ENCODE assay signal across 15 cellular contexts in genomic region chr20:58161192-58161591, GRCh38.
A peak's percentile ranks its signal among the peaks of the same experiment; 100 is the strongest.
DNase-seq lines count a peak whose midpoint lies in the region; ATAC-seq and TF ChIP-seq lines count a peak whose summit lies in the region.
"Had no signal": no experiment of that assay in that cellular context is flagged by ENCODE, and none has a peak within 500 bp of the region (broad histone marks: within the 10 kb centered on the region; RNA-seq: fewer than 3 reads in every experiment).

No MANE protein-coding gene starts in this region.

- peaks cover 13% of the 10 kb centered on the region for H3K4me1 Mint-ChIP-seq in glutamatergic neuron (ENCODE audit: low read depth, unreplicated experiment)
- H3K4me1 Mint-ChIP-seq: CD8-positive, alpha-beta memory T cell had no signal

- intact Hi-C loops in esophagus muscularis mucosa (cut with DNase I) (no loop called here), lower lobe of right lung (cut with DNase I) (no loop called here)

- CTCF ChIA-PET in GM10248 (lab: Yijun Ruan, JAX): no interaction called here

- H3K4me3 Mint-ChIP-seq in glutamatergic neuron (ENCODE audit: unreplicated experiment): no peak overlapping the region
- H3K4me3 Mint-ChIP-seq: CD8-positive, alpha-beta memory T cell had no signal

- H3K36me3 Mint-ChIP-seq in glutamatergic neuron (ENCODE audit: unreplicated experiment): peaks cover 5% of the 10 kb centered on the region
- H3K36me3 Mint-ChIP-seq: CD8-positive, alpha-beta memory T cell had no signal

- TF ChIP-seq POLR2A in esophagus muscularis mucosa (IDR thresholded peaks at IDR 0.05; ENCODE audit: low read depth) (no peak), tibial nerve (IDR thresholded peaks at IDR 0.05) (no peak)

- no peak for ATAC-seq in lower lobe of right lung

- peaks cover 2% of the 10 kb centered on the region for H3K27me3 Mint-ChIP-seq in glutamatergic neuron (ENCODE audit: unreplicated experiment)

- H3K4me1 ChIP-seq in esophagus muscularis mucosa (peaks cover 0 to 5% (median 0%) of the 10 kb centered on the region in 4 donors), lower lobe of right lung (no peaks in the 10 kb centered on the region), tibial nerve (peaks cover 0 to 17% (median 0%) of the 10 kb centered on the region in 4 donors)

- POLR2A ChIA-PET in GM10248 (lab: Yijun Ruan, JAX): no interaction called here

- H3K27ac ChIP-seq in esophagus muscularis mucosa (replicated peaks in 1 of 4): peak overlapping the region; percentile 40 to 74 (median 55)
- H3K27ac ChIP-seq in lower lobe of right lung: peak overlapping the region; percentile 55
- peak overlapping the region; percentile 51 to 86 (median 78) for H3K27ac ChIP-seq in tibial nerve
- H3K27ac ChIP-seq: BLaER1 had no signal

- H3K9me3 Mint-ChIP-seq in glutamatergic neuron (ENCODE audit: unreplicated experiment): peaks cover 2% of the 10 kb centered on the region
- H3K9me3 Mint-ChIP-seq: CD8-positive, alpha-beta memory T cell had no signal

- H3K27me3 ChIP-seq in esophagus muscularis mucosa: no peaks in the 10 kb centered on the region
- H3K27me3 ChIP-seq in lower lobe of right lung (ENCODE audit: low read depth): no peaks in the 10 kb centered on the region
- no peaks in the 10 kb centered on the region for H3K27me3 ChIP-seq in tibial nerve
- H3K27me3 ChIP-seq: BLaER1 had no signal

- TF ChIP-seq EP300 in esophagus muscularis mucosa (IDR thresholded peaks at IDR 0.05) (no peak), tibial nerve (IDR thresholded peaks at IDR 0.05) (no peak)

- H3K9me3 ChIP-seq in esophagus muscularis mucosa: no peaks in the 10 kb centered on the region
- no peaks in the 10 kb centered on the region for H3K9me3 ChIP-seq in lower lobe of right lung
- no peaks in the 10 kb centered on the region for H3K9me3 ChIP-seq in tibial nerve
- H3K9me3 ChIP-seq: BLaER1 had no signal

- no peak overlapping the region for H3K4me3 ChIP-seq in esophagus muscularis mucosa
- H3K4me3 ChIP-seq in lower lobe of right lung: no peak overlapping the region
- no peak overlapping the region for H3K4me3 ChIP-seq in tibial nerve
- H3K4me3 ChIP-seq: BLaER1 had no signal

- no peak overlapping the region for H3K27ac Mint-ChIP-seq in glutamatergic neuron (ENCODE audit: unreplicated experiment)
- H3K27ac Mint-ChIP-seq: CD8-positive, alpha-beta memory T cell had no signal

- H3K36me3 ChIP-seq in esophagus muscularis mucosa (no peaks in the 10 kb centered on the region), lower lobe of right lung (no peaks in the 10 kb centered on the region), tibial nerve (no peaks in the 10 kb centered on the region)
- H3K36me3 ChIP-seq: BLaER1 had no signal

- DNase-seq in GM03348 (ENCODE audit: low spot score): peak; percentile 34
- no peak for DNase-seq in esophagus muscularis mucosa (ENCODE audit: extremely low spot score)
- no peak for DNase-seq in lower lobe of right lung
- no peak for DNase-seq in tibial nerve (ENCODE audit: low spot score in 2 of 2)
- no peak for DNase-seq in DMS 273 treated with DMSO at 0.1 percent for 48 hours (lab: John Stamatoyannopoulos, UW)
- no peak for DNase-seq in glutamatergic neuron
- no peak for DNase-seq in GM10248 (ENCODE audit: extremely low spot score)
- no peak for DNase-seq in nucleus accumbens (lab: John Stamatoyannopoulos, UW)
- DNase-seq: AML-193; CD8-positive, alpha-beta memory T cell; DMS79; HCEC 1CT; IMR-90; KBM-7 had no signal

- no peak for TF ChIP-seq CTCF in esophagus muscularis mucosa (IDR thresholded peaks at IDR 0.05)
- TF ChIP-seq CTCF in lower lobe of right lung (IDR thresholded peaks at IDR 0.05): no peak
- TF ChIP-seq CTCF in tibial nerve (IDR thresholded peaks at IDR 0.05): no peak
- no peak for TF ChIP-seq CTCF in glutamatergic neuron (IDR thresholded peaks at IDR 0.05; ENCODE audit: partially characterized antibody, unreplicated experiment)
- TF ChIP-seq CTCF in GM10248 (IDR thresholded peaks at IDR 0.05; ENCODE audit: control extremely low read depth, extremely low read depth, low read depth, missing control alignments): no peak

- WGBS in esophagus muscularis mucosa: 82% methylated on average over 2 of the region's 2 CpGs
- WGBS in tibial nerve, 2 donors: 89 to 90% methylated on average over 2 of the region's 2 CpGs
